12 cellular contexts compared by ENCODE assay signal in the genomic region with DNA sequence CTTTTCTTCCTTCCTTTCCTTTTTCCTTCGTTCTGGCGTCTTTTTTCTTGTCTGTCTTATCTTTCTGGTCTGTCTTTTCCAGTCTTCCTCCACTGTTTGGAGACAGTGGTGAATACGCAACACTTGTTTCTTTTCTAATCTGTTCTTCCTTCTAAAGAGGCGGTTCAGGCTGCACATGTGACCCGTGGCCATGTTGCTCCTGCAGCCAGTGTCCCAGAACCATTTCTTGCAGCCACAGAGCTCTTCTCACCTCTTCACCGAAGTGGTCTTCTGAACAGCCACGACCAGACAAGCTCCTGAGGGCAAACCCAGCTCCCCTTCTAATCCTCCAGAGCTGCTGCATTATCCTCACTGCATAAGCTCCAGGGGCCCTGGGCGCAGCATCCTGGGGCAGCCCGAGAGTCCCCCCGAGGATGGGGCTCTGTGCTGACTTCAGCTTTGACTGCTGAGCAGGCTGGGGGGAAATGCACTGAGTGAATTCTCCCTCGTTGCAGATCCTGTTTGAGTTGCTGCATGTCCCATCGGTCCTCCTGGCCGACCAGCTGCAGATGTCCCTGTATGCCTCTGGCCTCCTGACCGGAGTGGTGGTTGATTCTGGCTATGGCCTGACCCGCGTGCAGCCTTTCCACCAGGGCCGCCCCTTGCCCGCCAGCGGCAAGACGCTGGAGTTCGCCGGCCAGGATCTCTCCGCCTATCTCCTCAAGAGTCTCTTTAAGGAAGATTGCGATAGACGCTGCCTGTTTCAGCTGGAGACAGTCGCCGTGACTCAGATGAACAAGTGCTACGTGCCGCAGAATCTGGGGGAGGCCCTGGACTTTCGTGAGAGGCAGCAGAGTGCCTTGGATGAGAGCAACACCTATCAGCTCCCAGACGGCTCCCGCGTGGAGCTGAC.
"Had no signal": no experiment of that assay in that cellular context is flagged by ENCODE, and none has a peak within 500 bp of the region (broad histone marks: within the 10 kb centered on the region; RNA-seq: fewer than 3 reads in every experiment).

No MANE protein-coding gene starts in this region.

- H3K9me3 Mint-ChIP-seq: activated naive CD4-positive, alpha-beta T cell treated with anti-CD3 and anti-CD28 coated beads, Interleukin-2, amount 50 U/mL, for 72 hours; activated T-helper 17 cell treated with anti-CD3 and anti-CD28 coated beads, Interleukin-2, amount 50 U/mL, for 72 hours; central memory CD8-positive, alpha-beta T cell; effector memory CD8-positive, alpha-beta T cell; memory B cell; nephron had no signal

- H3K4me1 Mint-ChIP-seq: activated T-helper 17 cell treated with anti-CD3 and anti-CD28 coated beads, Interleukin-2, amount 50 U/mL, for 72 hours; central memory CD8-positive, alpha-beta T cell; memory B cell; nephron had no signal

- ATAC-seq: activated naive CD4-positive, alpha-beta T cell treated with anti-CD3 and anti-CD28 coated beads, Interleukin-2, amount 50 U/mL, for 72 hours; activated T-helper 17 cell treated with anti-CD3 and anti-CD28 coated beads, Interleukin-2, amount 50 U/mL, for 72 hours; effector memory CD8-positive, alpha-beta T cell; gastrocnemius medialis; stimulated activated naive CD8-positive, alpha-beta T cell treated with anti-CD3 and anti-CD28 coated beads, Interleukin-15, Interleukin-2, amounts not matched to agents 100 U/mL and 50 U/mL, for 24 hours had no signal

- H3K4me3 Mint-ChIP-seq: activated T-helper 17 cell treated with anti-CD3 and anti-CD28 coated beads, Interleukin-2, amount 50 U/mL, for 72 hours; central memory CD8-positive, alpha-beta T cell; effector memory CD8-positive, alpha-beta T cell; memory B cell; nephron had no signal

- H3K4me1 ChIP-seq: esophagus muscularis mucosa, gastrocnemius medialis, tibial artery had no signal

- H3K27ac Mint-ChIP-seq: activated naive CD4-positive, alpha-beta T cell treated with anti-CD3 and anti-CD28 coated beads, Interleukin-2, amount 50 U/mL, for 72 hours; activated T-helper 17 cell treated with anti-CD3 and anti-CD28 coated beads, Interleukin-2, amount 50 U/mL, for 72 hours; effector memory CD8-positive, alpha-beta T cell; memory B cell; nephron had no signal

- H3K36me3 Mint-ChIP-seq: activated naive CD4-positive, alpha-beta T cell treated with anti-CD3 and anti-CD28 coated beads, Interleukin-2, amount 50 U/mL, for 72 hours; memory B cell had no signal

- H3K27ac ChIP-seq: dorsolateral prefrontal cortex, esophagus muscularis mucosa, gastrocnemius medialis, tibial artery had no signal

- H3K4me3 ChIP-seq: esophagus muscularis mucosa, gastrocnemius medialis, tibial artery had no signal

- DNase-seq: activated T-cell treated with anti-CD3 and anti-CD28 coated beads, Interleukin-2, amount 50 U/mL, for 1 hour; effector memory CD8-positive, alpha-beta T cell had no signal

- H3K36me3 ChIP-seq: esophagus muscularis mucosa, gastrocnemius medialis, tibial artery had no signal

- H3K9me3 ChIP-seq: esophagus muscularis mucosa, gastrocnemius medialis, tibial artery had no signal
